Comparison of ENCODE assay signal across 12 cellular contexts in genomic region chr11:62712413-62712812, GRCh38. TPM values are rescaled to one million over a fixed set of nuclear protein-coding genes. Genes with fewer than 3 reads are reported as not detected.
DNase-seq lines count a peak whose midpoint lies in the region; ATAC-seq and TF ChIP-seq lines count a peak whose summit lies in the region.
"Had no signal": no experiment of that assay in that cellular context is flagged by ENCODE, and none has a peak within 500 bp of the region (broad histone marks: within the 10 kb centered on the region; RNA-seq: fewer than 3 reads in every experiment).

No MANE protein-coding gene starts in this region.

- H3K4me3 ChIP-seq in psoas muscle: no peak overlapping the region
- H3K4me3 ChIP-seq: gastroesophageal sphincter, SJSA1 had no signal

- peak overlapping the region; percentile 92 for H3K27ac Mint-ChIP-seq in activated CD4-positive, alpha-beta T cell treated with anti-CD3 and anti-CD28 coated beads, Interleukin-2, amount 10 ng/mL, durations not matched to agents 24 days and 14 days
- H3K27ac Mint-ChIP-seq in activated naive CD8-positive, alpha-beta T cell treated with anti-CD3 and anti-CD28 coated beads for 36 hours: peak overlapping the region; percentile 89

- peaks cover 60% of the 10 kb centered on the region for H3K4me1 Mint-ChIP-seq in activated CD4-positive, alpha-beta T cell treated with anti-CD3 and anti-CD28 coated beads, Interleukin-2, amount 10 ng/mL, durations not matched to agents 24 days and 14 days
- H3K4me1 Mint-ChIP-seq in activated naive CD8-positive, alpha-beta T cell treated with anti-CD3 and anti-CD28 coated beads for 36 hours: peaks cover 61% of the 10 kb centered on the region

- H3K27me3 ChIP-seq in psoas muscle (ENCODE audit: insufficient read depth in 3 of 3, low read length in 2 of 3): no peaks in the 10 kb centered on the region
- H3K27me3 ChIP-seq: gastroesophageal sphincter, SJSA1 had no signal

- intact Hi-C loops in activated CD4-positive, alpha-beta T cell treated with anti-CD3 and anti-CD28 coated beads, Interleukin-2, amount 10 ng/mL, durations not matched to agents 24 days and 14 days (cut with micrococcal nuclease): no loop called here
- intact Hi-C loops in psoas muscle (cut with DNase I): no loop called here
- intact Hi-C loops in posterior vena cava (cut with DNase I): no loop called here

- 69 to 85% (median 84%) methylated on average over 4 of the region's 4 CpGs for WGBS in psoas muscle, 3 donors

- H3K4me1 ChIP-seq in psoas muscle: peaks cover 34% of the 10 kb centered on the region

- H3K36me3 Mint-ChIP-seq in activated CD4-positive, alpha-beta T cell treated with anti-CD3 and anti-CD28 coated beads, Interleukin-2, amount 10 ng/mL, durations not matched to agents 24 days and 14 days (ENCODE audit: low read depth): peaks cover 75% of the 10 kb centered on the region
- H3K36me3 Mint-ChIP-seq in activated naive CD8-positive, alpha-beta T cell treated with anti-CD3 and anti-CD28 coated beads for 36 hours: peaks cover 49% of the 10 kb centered on the region

- no peaks in the 10 kb centered on the region for H3K9me3 ChIP-seq in psoas muscle
- H3K9me3 ChIP-seq: gastroesophageal sphincter, SJSA1 had no signal

- no peaks in the 10 kb centered on the region for H3K9me3 Mint-ChIP-seq in activated CD4-positive, alpha-beta T cell treated with anti-CD3 and anti-CD28 coated beads, Interleukin-2, amount 10 ng/mL, durations not matched to agents 24 days and 14 days
- no peaks in the 10 kb centered on the region for H3K9me3 Mint-ChIP-seq in activated naive CD8-positive, alpha-beta T cell treated with anti-CD3 and anti-CD28 coated beads for 36 hours
- H3K9me3 Mint-ChIP-seq: H9 had no signal

- TF ChIP-seq CTCF in psoas muscle (IDR thresholded peaks at IDR 0.05): no peak

- no peak for ATAC-seq in psoas muscle
- ATAC-seq: gastroesophageal sphincter had no signal

- peaks cover 12 to 71% of the 10 kb centered on the region in 2 donors for H3K36me3 ChIP-seq in psoas muscle (ENCODE audit: insufficient read depth in 1 of 2, low read depth in 1 of 2)

- H3K27me3 Mint-ChIP-seq in activated CD4-positive, alpha-beta T cell treated with anti-CD3 and anti-CD28 coated beads, Interleukin-2, amount 10 ng/mL, durations not matched to agents 24 days and 14 days: no peaks in the 10 kb centered on the region
- H3K27me3 Mint-ChIP-seq in activated naive CD8-positive, alpha-beta T cell treated with anti-CD3 and anti-CD28 coated beads for 36 hours: no peaks in the 10 kb centered on the region

- peak overlapping the region; percentile 64 for H3K27ac ChIP-seq in psoas muscle
- H3K27ac ChIP-seq: SJSA1 had no signal

- peak overlapping the region; percentile 75 for H3K4me3 Mint-ChIP-seq in activated CD4-positive, alpha-beta T cell treated with anti-CD3 and anti-CD28 coated beads, Interleukin-2, amount 10 ng/mL, durations not matched to agents 24 days and 14 days
- H3K4me3 Mint-ChIP-seq in activated naive CD8-positive, alpha-beta T cell treated with anti-CD3 and anti-CD28 coated beads for 36 hours: no peak overlapping the region

- DNase-seq in activated CD4-positive, alpha-beta T cell treated with anti-CD3 and anti-CD28 coated beads, Interleukin-2, amount 10 ng/mL, durations not matched to agents 24 days and 14 days: peak; percentile 65
- DNase-seq in activated CD4-positive, alpha-beta T cell treated with anti-CD3 and anti-CD28 coated beads, Interleukin-2, amount 50 U/mL, for 4 hours: no peak
- no peak for DNase-seq in activated naive CD8-positive, alpha-beta T cell treated with anti-CD3 and anti-CD28 coated beads for 36 hours
- no peak for DNase-seq in psoas muscle
- DNase-seq in posterior vena cava (ENCODE audit: low spot score): no peak
- DNase-seq in putamen (ENCODE audit: low spot score): no peak
- DNase-seq: H9, NCI-H2227 treated with DMSO at 0.1 percent for 48 hours had no signal

RNA-seq across cellular contexts. Expression of gene GNG3, which starts 4.9 kb away (rescaled TPM):
- 0.24 TPM in 1 of 2 replicates, not detected in the other for total RNA-seq in activated CD4-positive, alpha-beta T cell treated with anti-CD3 and anti-CD28 coated beads, Interleukin-2, amount 10 ng/mL, durations not matched to agents 24 days and 14 days
- total RNA-seq in activated naive CD8-positive, alpha-beta T cell treated with anti-CD3 and anti-CD28 coated beads for 36 hours: not detected
- total RNA-seq in psoas muscle (not detected), posterior vena cava (not detected)
- polyA plus RNA-seq in psoas muscle: under 1 TPM in 2 of 3 donors, not detected in 1; 0.10 to 0.39 TPM
- total RNA-seq: gastroesophageal sphincter, LHCN-M2, SJSA1, skeletal muscle tissue had no signal

RNA-seq across cellular contexts. Expression of gene BSCL2, which starts 5.2 kb away (rescaled TPM):
- total RNA-seq in activated CD4-positive, alpha-beta T cell treated with anti-CD3 and anti-CD28 coated beads, Interleukin-2, amount 10 ng/mL, durations not matched to agents 24 days and 14 days: 29.6 and 32.4 TPM in 2 replicates
- total RNA-seq in activated naive CD8-positive, alpha-beta T cell treated with anti-CD3 and anti-CD28 coated beads for 36 hours: 10 to 100 TPM; 22.7 to 23.7 TPM
- total RNA-seq in psoas muscle: 10 to 100 TPM; 17.0 to 45.4 (median 29.0) TPM
- 100 to 1,000 TPM in 1 of 3 donors, 10 to 100 TPM in 2; 61.5 to 174 (median 63.5) TPM for polyA plus RNA-seq in psoas muscle
- 10 to 100 TPM; 30.6 to 54.8 TPM for total RNA-seq in posterior vena cava

RNA-seq across cellular contexts. Expression of gene HNRNPUL2, which starts 14.8 kb away (rescaled TPM):
- 60.5 and 60.6 TPM in 2 replicates for total RNA-seq in activated CD4-positive, alpha-beta T cell treated with anti-CD3 and anti-CD28 coated beads, Interleukin-2, amount 10 ng/mL, durations not matched to agents 24 days and 14 days
- total RNA-seq in activated naive CD8-positive, alpha-beta T cell treated with anti-CD3 and anti-CD28 coated beads for 36 hours: 10 to 100 TPM; 54.4 to 56.3 TPM
- total RNA-seq in psoas muscle (10 to 100 TPM; 27.2 to 39.7 (median 31.4) TPM), posterior vena cava (10 to 100 TPM; 45.5 to 45.9 TPM)
- polyA plus RNA-seq in psoas muscle: 10 to 100 TPM; 23.8 to 35.1 (median 25.0) TPM

RNA-seq across cellular contexts. Expression of gene TTC9C, which starts 15.9 kb away (rescaled TPM):
- total RNA-seq in activated CD4-positive, alpha-beta T cell treated with anti-CD3 and anti-CD28 coated beads, Interleukin-2, amount 10 ng/mL, durations not matched to agents 24 days and 14 days: 32.7 and 33.3 TPM in 2 replicates
- total RNA-seq in activated naive CD8-positive, alpha-beta T cell treated with anti-CD3 and anti-CD28 coated beads for 36 hours: 10 to 100 TPM; 29.3 to 33.4 TPM
- total RNA-seq in psoas muscle: 10 to 100 TPM; 14.8 to 19.6 (median 16.4) TPM
- polyA plus RNA-seq in psoas muscle: 10 to 100 TPM; 20.2 to 30.4 (median 28.2) TPM
- 10 to 100 TPM; 19.0 to 20.6 TPM for total RNA-seq in posterior vena cava

RNA-seq across cellular contexts. Expression of gene LRRN4CL, which starts 23.1 kb away (rescaled TPM):
- total RNA-seq in activated CD4-positive, alpha-beta T cell treated with anti-CD3 and anti-CD28 coated beads, Interleukin-2, amount 10 ng/mL, durations not matched to agents 24 days and 14 days: 0.16 and 0.17 TPM in 2 replicates
- total RNA-seq in activated naive CD8-positive, alpha-beta T cell treated with anti-CD3 and anti-CD28 coated beads for 36 hours: under 1 TPM; 0.16 to 0.21 TPM
- total RNA-seq in psoas muscle: 1 to 10 TPM; 2.4 to 4.8 (median 3.8) TPM
- 1 to 10 TPM; 1.8 to 3.7 (median 2.8) TPM for polyA plus RNA-seq in psoas muscle
- 10 to 100 TPM; 13.9 to 14.8 TPM for total RNA-seq in posterior vena cava
